Comparison of ENCODE assay signal across 13 cellular contexts in genomic region chr3:147413712-147414325, GRCh38. TPM values are rescaled to one million over a fixed set of nuclear protein-coding genes. Genes with fewer than 3 reads are reported as not detected.
DNase-seq lines count a peak whose midpoint lies in the region; ATAC-seq and TF ChIP-seq lines count a peak whose summit lies in the region.
"Had no signal": no experiment of that assay in that cellular context is flagged by ENCODE, and none has a peak within 500 bp of the region (broad histone marks: within the 10 kb centered on the region; RNA-seq: fewer than 3 reads in every experiment).

No MANE protein-coding gene starts in this region.

- H3K9ac ChIP-seq in PC-3 (ENCODE audit: low read length): no peak overlapping the region
- H3K9ac ChIP-seq in neural cell (ENCODE audit: low read length): peak overlapping the region; percentile 80

- no peaks in the 10 kb centered on the region for H3F3A ChIP-seq in PC-3 (ENCODE audit: low read length, unreplicated experiment)
- H3F3A ChIP-seq in neural cell (ENCODE audit: insufficient read depth, low read length, poor library complexity, severe bottlenecking): peaks cover 5% of the 10 kb centered on the region

- H2AFZ ChIP-seq in PC-3 (ENCODE audit: low read length) (no peak overlapping the region), neural cell (ENCODE audit: low read depth, low read length) (no peak overlapping the region)

- H3K9me3 Mint-ChIP-seq in Calu3 (ENCODE audit: low read depth, unreplicated experiment): peaks cover 9% of the 10 kb centered on the region

- no peak for TF ChIP-seq CTCF in Calu3 (IDR thresholded peaks at IDR 0.05; ENCODE audit: unreplicated experiment)
- TF ChIP-seq CTCF in PC-3 (conservative IDR thresholded peaks at IDR 0.05; ENCODE audit: low read depth, low read length): no peak
- no peak for TF ChIP-seq CTCF in neural cell (IDR thresholded peaks at IDR 0.05; ENCODE audit: poor library complexity, severe bottlenecking)

- H3K4me3 Mint-ChIP-seq in Calu3 (ENCODE audit: low read depth, unreplicated experiment): peak overlapping the region; percentile 80

- H3K79me2 ChIP-seq in PC-3 (ENCODE audit: low read length) (no peaks in the 10 kb centered on the region), neural cell (replicated peaks; ENCODE audit: insufficient read depth, low read length) (peaks cover 96% of the 10 kb centered on the region)

- CTCF ChIA-PET in Calu3 (lab: Charles Lee) (no interaction called here), PC-3 (lab: Charles Lee) (no interaction called here)

- no peaks in the 10 kb centered on the region for H4K20me1 ChIP-seq in PC-3 (ENCODE audit: low read length)
- no peaks in the 10 kb centered on the region for H4K20me1 ChIP-seq in neural cell (ENCODE audit: insufficient read depth)

- H3K27ac ChIP-seq in PC-3 (ENCODE audit: low read length) (no peak overlapping the region), neural cell (ENCODE audit: low read length) (peak overlapping the region; percentile 92)

- ATAC-seq in PC-3 (no peak), GM21360 (IDR thresholded peaks at IDR 0.05; ENCODE audit: unreplicated experiment) (no peak), GM19328 (IDR thresholded peaks at IDR 0.05; ENCODE audit: unreplicated experiment) (no peak)

- H3K4me3 ChIP-seq in PC-3 (ENCODE audit: low read length): no peak overlapping the region
- peak overlapping the region; percentile 92 for H3K4me3 ChIP-seq in neural cell (ENCODE audit: low read length)

- H3K27me3 Mint-ChIP-seq in Calu3 (ENCODE audit: unreplicated experiment): no peaks in the 10 kb centered on the region

- no peaks in the 10 kb centered on the region for H3K4me1 ChIP-seq in PC-3 (ENCODE audit: insufficient read depth, low read length)

- no TSS peak for BruUV-seq in Calu3 (replicated peaks; lab: Mats Ljungman, UMichigan)
- no TSS peak for BruUV-seq in PC-3 (replicated peaks; lab: Mats Ljungman, UMichigan)

- H3K4me1 Mint-ChIP-seq in Calu3 (ENCODE audit: low read depth, unreplicated experiment): peaks cover 8% of the 10 kb centered on the region

- H3K27me3 ChIP-seq in PC-3 (ENCODE audit: low read length) (peaks cover 83% of the 10 kb centered on the region), neural cell (ENCODE audit: insufficient read depth, low read depth, low read length) (peaks cover 7% of the 10 kb centered on the region)

- H3K9me2 ChIP-seq in PC-3 (replicated peaks; ENCODE audit: low read length) (no peaks in the 10 kb centered on the region), neural cell (ENCODE audit: insufficient read depth, low read length) (no peaks in the 10 kb centered on the region)

- POLR2A ChIA-PET in PC-3 (lab: Charles Lee; ENCODE audit: unreplicated experiment): no interaction called here

- H3K36me3 Mint-ChIP-seq in Calu3 (ENCODE audit: insufficient read depth, unreplicated experiment): peaks cover 7% of the 10 kb centered on the region

- H3K4me2 ChIP-seq in PC-3 (ENCODE audit: low read length) (peak overlapping the region; percentile 43), neural cell (ENCODE audit: low read length) (peak overlapping the region; percentile 89)

- H3K9me3 ChIP-seq in PC-3 (ENCODE audit: low read length): no peaks in the 10 kb centered on the region
- no peaks in the 10 kb centered on the region for H3K9me3 ChIP-seq in neural cell (ENCODE audit: low read length)

- TF ChIP-seq RAD21 in neural cell (conservative IDR thresholded peaks at IDR 0.05): no peak

- H3K27ac Mint-ChIP-seq in Calu3 (ENCODE audit: unreplicated experiment): peak overlapping the region; percentile 74

- no peak for TF ChIP-seq EP300 in neural cell (conservative IDR thresholded peaks at IDR 0.05; ENCODE audit: poor library complexity, severe bottlenecking)

- H3K36me3 ChIP-seq in PC-3 (ENCODE audit: low read depth, low read length) (no peaks in the 10 kb centered on the region), neural cell (ENCODE audit: insufficient read depth, low read length) (no peaks in the 10 kb centered on the region)

- DNase-seq in Calu3: no peak
- DNase-seq in PC-3: no peak
- peak; percentile 48 for DNase-seq in ecto neural progenitor cell (ENCODE audit: low spot score)
- DNase-seq in AG20443 (ENCODE audit: low spot score): no peak
- DNase-seq in Kasumi-1 (lab: John Stamatoyannopoulos, UW): no peak

- intact Hi-C loops in Calu3 (cut with micrococcal nuclease; ENCODE audit: unreplicated experiment): no loop called here
- intact Hi-C loops in PC-3 (cut with micrococcal nuclease): no loop called here

TF ChIP-seq in neural cell, 6 proteins besides CTCF, POLR2A, EP300 and RAD21:
- TF ChIP-seq POLR2AphosphoS5 (IDR thresholded peaks at IDR 0.05) (peak; percentile 25), TAF1 (IDR thresholded peaks at IDR 0.05; ENCODE audit: low read depth) (no peak)

RNA-seq across cellular contexts. Expression of gene ZIC1, which starts 4.7 kb away (rescaled TPM):
- total RNA-seq in Calu3 (2022): not detected in 2 replicates
- total RNA-seq in PC-3 (2014; rRNA removed): not detected in 2 replicates
- 134 and 183 TPM in 2 replicates for polyA plus RNA-seq in neural cell
- polyA minus RNA-seq in neural cell: 166 and 196 TPM in 2 replicates
- total RNA-seq: G401, HT1080, NCI-H460, omental fat pad had no signal

RNA-seq across cellular contexts. Expression of gene ZIC4, which starts 7.5 kb away (rescaled TPM):
- not detected in 2 replicates for total RNA-seq in Calu3 (2022)
- not detected in 2 replicates for total RNA-seq in PC-3 (2014; rRNA removed)
- polyA plus RNA-seq in neural cell: 8.1 and 8.6 TPM in 2 replicates
- 7.5 and 9.5 TPM in 2 replicates for polyA minus RNA-seq in neural cell
- total RNA-seq: G401, HT1080, NCI-H460, omental fat pad had no signal
- polyA plus RNA-seq: adipose tissue had no signal
